Comparison of ENCODE assay signal across 1 cellular context in the genomic region with DNA sequence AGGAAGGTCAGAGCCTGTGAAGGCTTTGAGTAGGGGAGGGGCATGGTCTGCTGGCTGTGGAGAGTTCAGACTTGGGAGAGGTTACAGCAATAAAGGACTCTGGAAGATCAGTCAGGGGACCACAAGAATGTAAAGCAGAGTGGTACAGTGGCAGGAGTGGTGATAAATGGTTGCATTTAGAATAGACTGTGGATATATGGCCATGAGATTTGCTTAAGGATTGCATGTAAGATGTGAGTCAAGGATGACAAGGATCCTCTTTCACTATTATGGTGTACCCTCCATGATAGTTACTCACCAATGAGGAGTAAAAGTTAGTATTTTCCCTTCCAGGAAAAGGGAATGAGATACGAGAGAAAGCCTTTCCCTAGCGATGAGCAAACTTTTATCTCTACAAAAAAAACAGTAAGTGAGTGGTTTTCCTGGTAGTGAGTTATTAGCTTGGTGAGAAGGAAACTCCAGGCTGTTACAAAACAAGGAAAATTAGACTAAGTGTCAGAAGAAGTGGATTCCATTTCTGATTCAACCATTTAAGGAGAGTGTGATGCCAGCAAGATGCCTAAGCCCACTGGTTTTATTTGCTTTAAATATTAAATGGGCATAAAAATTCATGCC.
TF ChIP-seq lines count a peak whose summit lies in the region.

No MANE protein-coding gene starts in this region.

TF ChIP-seq in IMR-90, 13 proteins besides CTCF, POLR2A, EP300 and RAD21 (continued from another document):
- TF ChIP-seq CHD1 (IDR thresholded peaks at IDR 0.05; ENCODE audit: low read depth, low read length) (no peak), FOS (IDR thresholded peaks at IDR 0.05; ENCODE audit: low read depth, low read length) (no peak), BHLHE40 (IDR thresholded peaks at IDR 0.05; ENCODE audit: low read depth, low read length) (no peak), MAZ (IDR thresholded peaks at IDR 0.05; ENCODE audit: borderline replicate concordance, low read depth, low read length) (no peak), RCOR1 (IDR thresholded peaks at IDR 0.05; ENCODE audit: insufficient replicate concordance, low read length) (no peak), NFE2L2 (IDR thresholded peaks at IDR 0.05; ENCODE audit: low read depth, low read length) (no peak)
- TF ChIP-seq, protein P1, sequence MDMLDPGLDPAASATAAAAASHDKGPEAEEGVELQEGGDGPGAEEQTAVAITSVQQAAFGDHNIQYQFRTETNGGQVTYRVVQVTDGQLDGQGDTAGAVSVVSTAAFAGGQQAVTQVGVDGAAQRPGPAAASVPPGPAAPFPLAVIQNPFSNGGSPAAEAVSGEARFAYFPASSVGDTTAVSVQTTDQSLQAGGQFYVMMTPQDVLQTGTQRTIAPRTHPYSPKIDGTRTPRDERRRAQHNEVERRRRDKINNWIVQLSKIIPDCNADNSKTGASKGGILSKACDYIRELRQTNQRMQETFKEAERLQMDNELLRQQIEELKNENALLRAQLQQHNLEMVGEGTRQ (IDR thresholded peaks at IDR 0.05; ENCODE audit: low read depth, low read length), result no peak
- TF ChIP-seq, protein P2, sequence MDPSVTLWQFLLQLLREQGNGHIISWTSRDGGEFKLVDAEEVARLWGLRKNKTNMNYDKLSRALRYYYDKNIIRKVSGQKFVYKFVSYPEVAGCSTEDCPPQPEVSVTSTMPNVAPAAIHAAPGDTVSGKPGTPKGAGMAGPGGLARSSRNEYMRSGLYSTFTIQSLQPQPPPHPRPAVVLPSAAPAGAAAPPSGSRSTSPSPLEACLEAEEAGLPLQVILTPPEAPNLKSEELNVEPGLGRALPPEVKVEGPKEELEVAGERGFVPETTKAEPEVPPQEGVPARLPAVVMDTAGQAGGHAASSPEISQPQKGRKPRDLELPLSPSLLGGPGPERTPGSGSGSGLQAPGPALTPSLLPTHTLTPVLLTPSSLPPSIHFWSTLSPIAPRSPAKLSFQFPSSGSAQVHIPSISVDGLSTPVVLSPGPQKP (IDR thresholded peaks at IDR 0.05; ENCODE audit: borderline replicate concordance, low read depth, low read length), result no peak
